ENCODE assay signal across 15 cellular contexts in genomic region chr5:98108497-98108896, GRCh38.
A peak's percentile ranks its signal among the peaks of the same experiment; 100 is the strongest.
DNase-seq lines count a peak whose midpoint lies in the region; ATAC-seq and TF ChIP-seq lines count a peak whose summit lies in the region.
"Had no signal": no experiment of that assay in that cellular context is flagged by ENCODE, and none has a peak within 500 bp of the region (broad histone marks: within the 10 kb centered on the region; RNA-seq: fewer than 3 reads in every experiment).

No MANE protein-coding gene starts in this region.

- no peaks in the 10 kb centered on the region for H3K9me3 ChIP-seq in naive thymus-derived CD4-positive, alpha-beta T cell (ENCODE audit: control insufficient read depth in 2 of 3, low read length in 3 of 3)

- H3K36me3 Mint-ChIP-seq in activated T-helper 17 cell treated with anti-CD3 and anti-CD28 coated beads, Interleukin-2, amount 50 U/mL, for 72 hours (ENCODE audit: low read depth): no peaks in the 10 kb centered on the region
- H3K36me3 Mint-ChIP-seq in naive thymus-derived CD4-positive, alpha-beta T cell: no peaks in the 10 kb centered on the region

- H3K4me1 ChIP-seq in naive thymus-derived CD4-positive, alpha-beta T cell (ENCODE audit: control insufficient read depth in 2 of 2, insufficient read depth in 2 of 2, low read length in 2 of 2): no peaks in the 10 kb centered on the region

- intact Hi-C loops in naive thymus-derived CD4-positive, alpha-beta T cell (cut with micrococcal nuclease): no loop called here

- CTCF ChIA-PET in naive thymus-derived CD4-positive, alpha-beta T cell (lab: Charles Lee): no interaction called here

- H3K4me3 ChIP-seq in fibroblast of pulmonary artery (replicated peaks; ENCODE audit: low read depth, low read length): no peak overlapping the region
- H3K4me3 ChIP-seq in naive thymus-derived CD4-positive, alpha-beta T cell (ENCODE audit: low read length): no peak overlapping the region
- H3K4me3 ChIP-seq: tibial nerve had no signal

- POLR2A ChIA-PET in naive thymus-derived CD4-positive, alpha-beta T cell (lab: Charles Lee): no interaction called here

- H3K9me3 Mint-ChIP-seq in activated T-helper 17 cell treated with anti-CD3 and anti-CD28 coated beads, Interleukin-2, amount 50 U/mL, for 72 hours: peaks cover 3% of the 10 kb centered on the region
- peaks cover 0 to 2% (median 0%) of the 10 kb centered on the region in 11 donors for H3K9me3 Mint-ChIP-seq in naive thymus-derived CD4-positive, alpha-beta T cell

- peaks cover 8% of the 10 kb centered on the region for H3K27me3 Mint-ChIP-seq in activated T-helper 17 cell treated with anti-CD3 and anti-CD28 coated beads, Interleukin-2, amount 50 U/mL, for 72 hours
- peaks cover 0 to 12% (median 6%) of the 10 kb centered on the region in 5 donors for H3K27me3 Mint-ChIP-seq in naive thymus-derived CD4-positive, alpha-beta T cell

- DNase-seq in NOMO-1 (lab: John Stamatoyannopoulos, UW; ENCODE audit: unreplicated experiment in 2 of 2) (peak; percentile 13 to 44), NOMO-1 treated with dmso at 0.1 percent for 144 hours (lab: John Stamatoyannopoulos, UW; ENCODE audit: unreplicated experiment) (no peak), fibroblast of pulmonary artery (ENCODE audit: low read depth) (peak; percentile 88), nucleus accumbens (lab: John Stamatoyannopoulos, UW) (no peak)
- DNase-seq in activated naive CD4-positive, alpha-beta T cell treated with anti-CD3 and anti-CD28 coated beads, Interleukin-2, amount 50 U/mL, for 16 hours: no peak
- no peak for DNase-seq in naive thymus-derived CD4-positive, alpha-beta T cell
- DNase-seq: 8988T; activated effector memory CD4-positive, alpha-beta T cell treated with Interleukin-2 at 50 U/mL for 16 hours; central memory CD4-positive, alpha-beta T cell; left cardiac atrium; NCI-H2029 treated with DMSO at 0.1 percent for 48 hours; stimulated activated CD4-positive, alpha-beta T cell treated with anti-CD3 and anti-CD28 coated beads, Interleukin-12 subunit alpha, Interleukin-12 subunit beta, amount 100 ng/mL, for 4 hours had no signal

- H3K27ac Mint-ChIP-seq in activated T-helper 17 cell treated with anti-CD3 and anti-CD28 coated beads, Interleukin-2, amount 50 U/mL, for 72 hours: no peak overlapping the region
- no peak overlapping the region for H3K27ac Mint-ChIP-seq in naive thymus-derived CD4-positive, alpha-beta T cell

- H3K4me1 Mint-ChIP-seq in activated T-helper 17 cell treated with anti-CD3 and anti-CD28 coated beads, Interleukin-2, amount 50 U/mL, for 72 hours: no peaks in the 10 kb centered on the region
- no peaks in the 10 kb centered on the region for H3K4me1 Mint-ChIP-seq in naive thymus-derived CD4-positive, alpha-beta T cell

- H3K27me3 ChIP-seq in naive thymus-derived CD4-positive, alpha-beta T cell (ENCODE audit: control insufficient read depth in 2 of 2, insufficient read depth in 2 of 2, low read length in 2 of 2): no peaks in the 10 kb centered on the region
- H3K27me3 ChIP-seq: tibial nerve had no signal

- no peak for TF ChIP-seq CTCF in fibroblast of pulmonary artery (IDR thresholded peaks at IDR 0.05; ENCODE audit: low read length, missing control alignments)

- H3K36me3 ChIP-seq in naive thymus-derived CD4-positive, alpha-beta T cell (ENCODE audit: control insufficient read depth in 2 of 3, insufficient read depth in 3 of 3, low read length in 3 of 3): no peaks in the 10 kb centered on the region
- H3K36me3 ChIP-seq: tibial nerve had no signal

- ATAC-seq in SK-N-SH treated with all-trans-retinoic acid at 6 μM for 48 hours: peak; percentile 46
- ATAC-seq in activated T-helper 17 cell treated with anti-CD3 and anti-CD28 coated beads, Interleukin-2, amount 50 U/mL, for 72 hours (replicated peaks): no peak
- no peak for ATAC-seq in naive thymus-derived CD4-positive, alpha-beta T cell
- ATAC-seq: left cardiac atrium had no signal

- H3K4me3 Mint-ChIP-seq in activated T-helper 17 cell treated with anti-CD3 and anti-CD28 coated beads, Interleukin-2, amount 50 U/mL, for 72 hours: no peak overlapping the region
- no peak overlapping the region for H3K4me3 Mint-ChIP-seq in naive thymus-derived CD4-positive, alpha-beta T cell

- H3K27ac ChIP-seq in naive thymus-derived CD4-positive, alpha-beta T cell (ENCODE audit: low read depth, low read length): no peak overlapping the region
- H3K27ac ChIP-seq: tibial nerve had no signal

TF ChIP-seq in SK-N-SH treated with all-trans-retinoic acid at 6 μM for 48 hours, 23 proteins besides CTCF, POLR2A, EP300 and RAD21:
- no peak for TF ChIP-seq CSDC2 (CRISPR knock-in tag; IDR thresholded peaks at IDR 0.05)
- TF ChIP-seq ESRRG (CRISPR knock-in tag; IDR thresholded peaks at IDR 0.05): no peak
- TF ChIP-seq ZNF70 (CRISPR knock-in tag; IDR thresholded peaks at IDR 0.05): no peak
- no peak for TF ChIP-seq POU6F1 (CRISPR knock-in tag; IDR thresholded peaks at IDR 0.05; ENCODE audit: borderline replicate concordance, low read depth)
- TF ChIP-seq ZFP3 (CRISPR knock-in tag; IDR thresholded peaks at IDR 0.05): no peak
- TF ChIP-seq SNAI2 (CRISPR knock-in tag; IDR thresholded peaks at IDR 0.05): no peak
- no peak for TF ChIP-seq CSRNP3 (CRISPR knock-in tag; IDR thresholded peaks at IDR 0.05)
- no peak for TF ChIP-seq TCF4 (CRISPR knock-in tag; IDR thresholded peaks at IDR 0.05; ENCODE audit: borderline replicate concordance)
- TF ChIP-seq ZNF565 (CRISPR knock-in tag; conservative IDR thresholded peaks at IDR 0.05; ENCODE audit: low read depth): no peak
- no peak for TF ChIP-seq ISL1 (CRISPR knock-in tag; IDR thresholded peaks at IDR 0.05)

Comparison
In these comparisons a context has a peak if more than half of its experiments do, and no peak if none do; other contexts are left out.
1. DNase-seq: peak in NOMO-1 (2 of 2) and fibroblast of pulmonary artery (single experiment); none in NOMO-1 treated with dmso at 0.1 percent for 144 hours (single experiment), activated naive CD4-positive, alpha-beta T cell treated with anti-CD3 and anti-CD28 coated beads, Interleukin-2, amount 50 U/mL, for 16 hours (single experiment), naive thymus-derived CD4-positive, alpha-beta T cell (0 of 9) and nucleus accumbens (0 of 56).